ENCODE assay signal across 1 cellular context in the genomic region with DNA sequence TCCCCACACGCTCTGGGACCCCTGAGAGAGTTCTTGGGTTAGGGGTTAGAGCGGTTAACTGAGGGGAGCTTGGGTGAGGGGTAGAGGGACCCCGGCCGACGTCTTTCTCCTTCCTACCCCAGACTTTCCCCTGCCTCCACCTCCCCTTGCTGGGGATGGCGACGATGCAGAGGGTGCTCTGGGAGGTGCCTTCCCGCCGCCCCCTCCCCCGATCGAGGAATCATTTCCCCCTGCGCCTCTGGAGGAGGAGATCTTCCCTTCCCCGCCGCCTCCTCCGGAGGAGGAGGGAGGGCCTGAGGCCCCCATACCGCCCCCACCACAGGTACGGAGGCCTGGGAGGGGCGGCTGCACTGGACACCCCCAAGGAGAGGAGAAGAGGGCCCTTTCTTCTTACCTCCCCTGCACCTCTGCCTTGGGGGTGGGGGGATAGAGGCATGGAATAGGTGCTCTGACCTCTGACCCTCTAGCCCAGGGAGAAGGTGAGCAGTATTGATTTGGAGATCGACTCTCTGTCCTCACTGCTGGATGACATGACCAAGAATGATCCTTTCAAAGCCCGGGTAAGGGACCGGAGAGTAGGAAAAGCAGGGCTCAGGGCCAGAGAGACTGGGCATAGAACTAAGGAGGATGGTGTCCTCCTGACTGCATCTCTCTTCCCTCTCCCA.
TF ChIP-seq lines count a peak whose summit lies in the region.

No MANE protein-coding gene starts in this region.

TF ChIP-seq in GM23338, 12 proteins besides CTCF, POLR2A, EP300 and RAD21 (continued from another document):
- TF ChIP-seq, protein P1, sequence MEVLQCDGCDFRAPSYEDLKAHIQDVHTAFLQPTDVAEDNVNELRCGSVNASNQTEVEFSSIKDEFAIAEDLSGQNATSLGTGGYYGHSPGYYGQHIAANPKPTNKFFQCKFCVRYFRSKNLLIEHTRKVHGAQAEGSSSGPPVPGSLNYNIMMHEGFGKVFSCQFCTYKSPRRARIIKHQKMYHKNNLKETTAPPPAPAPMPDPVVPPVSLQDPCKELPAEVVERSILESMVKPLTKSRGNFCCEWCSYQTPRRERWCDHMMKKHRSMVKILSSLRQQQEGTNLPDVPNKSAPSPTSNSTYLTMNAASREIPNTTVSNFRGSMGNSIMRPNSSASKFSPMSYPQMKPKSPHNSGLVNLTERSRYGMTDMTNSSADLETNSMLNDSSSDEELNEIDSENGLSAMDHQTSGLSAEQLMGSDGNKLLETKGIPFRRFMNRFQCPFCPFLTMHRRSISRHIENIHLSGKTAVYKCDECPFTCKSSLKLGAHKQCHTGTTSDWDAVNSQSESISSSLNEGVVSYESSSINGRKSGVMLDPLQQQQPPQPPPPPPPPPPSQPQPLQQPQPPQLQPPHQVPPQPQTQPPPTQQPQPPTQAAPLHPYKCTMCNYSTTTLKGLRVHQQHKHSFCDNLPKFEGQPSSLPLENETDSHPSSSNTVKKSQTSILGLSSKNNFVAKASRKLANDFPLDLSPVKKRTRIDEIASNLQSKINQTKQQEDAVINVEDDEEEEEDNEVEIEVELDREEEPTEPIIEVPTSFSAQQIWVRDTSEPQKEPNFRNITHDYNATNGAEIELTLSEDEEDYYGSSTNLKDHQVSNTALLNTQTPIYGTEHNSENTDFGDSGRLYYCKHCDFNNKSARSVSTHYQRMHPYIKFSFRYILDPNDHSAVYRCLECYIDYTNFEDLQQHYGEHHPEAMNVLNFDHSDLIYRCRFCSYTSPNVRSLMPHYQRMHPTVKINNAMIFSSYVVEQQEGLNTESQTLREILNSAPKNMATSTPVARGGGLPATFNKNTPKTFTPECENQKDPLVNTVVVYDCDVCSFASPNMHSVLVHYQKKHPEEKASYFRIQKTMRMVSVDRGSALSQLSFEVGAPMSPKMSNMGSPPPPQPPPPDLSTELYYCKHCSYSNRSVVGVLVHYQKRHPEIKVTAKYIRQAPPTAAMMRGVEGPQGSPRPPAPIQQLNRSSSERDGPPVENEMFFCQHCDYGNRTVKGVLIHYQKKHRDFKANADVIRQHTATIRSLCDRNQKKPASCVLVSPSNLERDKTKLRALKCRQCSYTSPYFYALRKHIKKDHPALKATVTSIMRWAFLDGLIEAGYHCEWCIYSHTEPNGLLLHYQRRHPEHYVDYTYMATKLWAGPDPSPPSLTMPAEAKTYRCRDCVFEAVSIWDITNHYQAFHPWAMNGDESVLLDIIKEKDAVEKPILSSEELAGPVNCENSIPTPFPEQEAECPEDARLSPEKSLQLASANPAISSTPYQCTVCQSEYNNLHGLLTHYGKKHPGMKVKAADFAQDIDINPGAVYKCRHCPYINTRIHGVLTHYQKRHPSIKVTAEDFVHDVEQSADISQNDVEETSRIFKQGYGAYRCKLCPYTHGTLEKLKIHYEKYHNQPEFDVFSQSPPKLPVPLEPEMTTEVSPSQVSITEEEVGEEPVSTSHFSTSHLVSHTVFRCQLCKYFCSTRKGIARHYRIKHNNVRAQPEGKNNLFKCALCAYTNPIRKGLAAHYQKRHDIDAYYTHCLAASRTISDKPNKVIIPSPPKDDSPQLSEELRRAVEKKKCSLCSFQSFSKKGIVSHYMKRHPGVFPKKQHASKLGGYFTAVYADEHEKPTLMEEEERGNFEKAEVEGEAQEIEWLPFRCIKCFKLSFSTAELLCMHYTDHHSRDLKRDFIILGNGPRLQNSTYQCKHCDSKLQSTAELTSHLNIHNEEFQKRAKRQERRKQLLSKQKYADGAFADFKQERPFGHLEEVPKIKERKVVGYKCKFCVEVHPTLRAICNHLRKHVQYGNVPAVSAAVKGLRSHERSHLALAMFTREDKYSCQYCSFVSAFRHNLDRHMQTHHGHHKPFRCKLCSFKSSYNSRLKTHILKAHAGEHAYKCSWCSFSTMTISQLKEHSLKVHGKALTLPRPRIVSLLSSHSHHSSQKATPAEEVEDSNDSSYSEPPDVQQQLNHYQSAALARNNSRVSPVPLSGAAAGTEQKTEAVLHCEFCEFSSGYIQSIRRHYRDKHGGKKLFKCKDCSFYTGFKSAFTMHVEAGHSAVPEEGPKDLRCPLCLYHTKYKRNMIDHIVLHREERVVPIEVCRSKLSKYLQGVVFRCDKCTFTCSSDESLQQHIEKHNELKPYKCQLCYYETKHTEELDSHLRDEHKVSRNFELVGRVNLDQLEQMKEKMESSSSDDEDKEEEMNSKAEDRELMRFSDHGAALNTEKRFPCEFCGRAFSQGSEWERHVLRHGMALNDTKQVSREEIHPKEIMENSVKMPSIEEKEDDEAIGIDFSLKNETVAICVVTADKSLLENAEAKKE (CRISPR knock-in tag; IDR thresholded peaks at IDR 0.05), result no peak
- no peak for TF ChIP-seq NANOG (IDR thresholded peaks at IDR 0.05; ENCODE audit: borderline replicate concordance)
- TF ChIP-seq JUNB (IDR thresholded peaks at IDR 0.05; ENCODE audit: unreplicated experiment), result no peak
- no peak for TF ChIP-seq ZNF331 (CRISPR knock-in tag; IDR thresholded peaks at IDR 0.05; ENCODE audit: low read depth)
- TF ChIP-seq EZH2phosphoT487 (IDR thresholded peaks at IDR 0.05; ENCODE audit: unreplicated experiment), result no peak
- no peak for TF ChIP-seq ZNF114 (CRISPR knock-in tag; IDR thresholded peaks at IDR 0.05)
- TF ChIP-seq EZH2 (IDR thresholded peaks at IDR 0.05; ENCODE audit: low read depth, unreplicated experiment), result no peak
- no peak for TF ChIP-seq POLR2AphosphoS5 (IDR thresholded peaks at IDR 0.05; ENCODE audit: low read depth)
- no peak for TF ChIP-seq STAT1 (IDR thresholded peaks at IDR 0.05; ENCODE audit: unreplicated experiment)
